In the genomic region with DNA sequence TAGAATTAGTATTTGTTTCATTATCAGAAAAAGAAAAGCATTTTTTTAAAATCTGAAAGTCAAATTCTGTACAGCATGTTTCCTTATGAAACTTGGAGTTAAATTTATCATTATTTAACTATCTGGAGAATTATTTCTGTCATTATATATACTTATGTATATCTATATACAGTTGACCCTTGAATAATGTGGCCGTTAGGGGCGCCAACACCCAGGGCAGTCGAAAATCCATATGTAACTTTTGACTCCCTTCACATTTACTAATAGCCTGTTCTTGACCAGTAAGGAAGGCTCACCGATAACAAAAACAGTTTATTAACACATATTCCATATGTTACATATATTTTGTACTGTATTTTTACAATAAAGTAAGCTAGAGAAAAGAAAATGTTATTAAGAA, we compare ENCODE assay signal across 19 cellular contexts.
A peak's percentile ranks its signal among the peaks of the same experiment; 100 is the strongest.
DNase-seq lines count a peak whose midpoint lies in the region; ATAC-seq, FAIRE-seq and TF ChIP-seq lines count a peak whose summit lies in the region.
"Had no signal": no experiment of that assay in that cellular context is flagged by ENCODE, and none has a peak within 500 bp of the region (broad histone marks: within the 10 kb centered on the region; RNA-seq: fewer than 3 reads in every experiment).

No MANE protein-coding gene starts in this region.

- H4K20me1 ChIP-seq in HepG2 (ENCODE audit: insufficient read depth, low read length): no peaks in the 10 kb centered on the region
- no peaks in the 10 kb centered on the region for H4K20me1 ChIP-seq in GM12878 (ENCODE audit: control insufficient read depth, insufficient read depth)

- in situ Hi-C loops in HepG2 (cut with HindIII; ENCODE audit: extremely low pct_ligation_motif_present, low pct_unique_long_range_greater_than_20kb): no loop called here
- in situ Hi-C loops in GM12878 (cut with MboI): no loop called here

- H3K9ac ChIP-seq in HepG2 (ENCODE audit: insufficient read depth, low read depth, low read length) (no peak overlapping the region), GM12878 (ENCODE audit: control insufficient read depth, insufficient read depth, low read length) (no peak overlapping the region)

- TF ChIP-seq RAD21 in HepG2 (CRISPR knock-in tag; IDR thresholded peaks at IDR 0.05): no peak
- TF ChIP-seq RAD21 in GM12878 (IDR thresholded peaks at IDR 0.05; ENCODE audit: insufficient read depth, low read depth, low read length): 0 out of 2 replicates have a peak, but pooled peaks have one; percentile 24

- SMC1A ChIA-PET in GM12878 (lab: Charles Lee; ENCODE audit: uncharacterized antibody, unreplicated experiment): interaction anchor here (0.8 to 1.0 kb wide), 2 partner anchors 11 to 198 kb away, joined by 3 to 5 read pairs; no protein-coding TSS in a partner anchor

- H3K27me3 ChIP-seq in HepG2 (ENCODE audit: control insufficient read depth in 1 of 2, insufficient read depth in 2 of 2, low read length in 2 of 2) (no peaks in the 10 kb centered on the region), right lobe of liver (no peaks in the 10 kb centered on the region), GM12878 (replicated peaks in 1 of 2; ENCODE audit: control insufficient read depth in 2 of 2, insufficient read depth in 2 of 2, low read length in 1 of 2) (no peaks in the 10 kb centered on the region)
- H3K27me3 ChIP-seq: vagina had no signal

- TF ChIP-seq CTCF in HepG2 (CRISPR knock-in tag; IDR thresholded peaks at IDR 0.05): no peak
- no peak for TF ChIP-seq CTCF in right lobe of liver (IDR thresholded peaks at IDR 0.05)
- TF ChIP-seq CTCF in GM12878 (IDR thresholded peaks at IDR 0.05 in 2 of 3, conservative IDR thresholded peaks at IDR 0.05 in 1 of 3; ENCODE audit: control insufficient read depth in 2 of 3, extremely low read depth in 1 of 3, insufficient read depth in 1 of 3, low read depth in 3 of 3, low read length in 3 of 3): peak; percentile 23 to 36 (median 35); a peak in 4 of 6 replicates

- H3K79me2 ChIP-seq in HepG2 (ENCODE audit: insufficient read depth, low read length) (no peaks in the 10 kb centered on the region), GM12878 (ENCODE audit: control insufficient read depth, insufficient read depth, low read length) (no peaks in the 10 kb centered on the region)

- POLR2A ChIA-PET in HepG2 (lab: Yijun Ruan, JAX): no interaction called here
- POLR2A ChIA-PET in GM12878 (lab: Charles Lee): no interaction called here

- RAD21 ChIA-PET in GM12878 (lab: Charles Lee; ENCODE audit: unreplicated experiment): no interaction called here

- H3K36me3 ChIP-seq in HepG2 (replicated peaks in 1 of 2; ENCODE audit: control insufficient read depth in 1 of 2, insufficient read depth in 2 of 2, low read length in 2 of 2): no peaks in the 10 kb centered on the region
- no peaks in the 10 kb centered on the region for H3K36me3 ChIP-seq in right lobe of liver
- H3K36me3 ChIP-seq in GM12878 (ENCODE audit: control insufficient read depth in 2 of 2, insufficient read depth in 2 of 2, low read length in 1 of 2): no peaks in the 10 kb centered on the region
- H3K36me3 ChIP-seq: vagina had no signal

- intact Hi-C loops in HepG2 (cut with micrococcal nuclease; ENCODE audit: unreplicated experiment) (no loop called here), right lobe of liver (cut with DNase I) (no loop called here), GM12878 (cut with micrococcal nuclease; ENCODE audit: unreplicated experiment) (no loop called here)

- ATAC-seq in HepG2 (peak; percentile 74), right lobe of liver (no peak), GM12878 (peak; percentile 59; the same call in 2 of the 3 replicates), GM19455 (IDR thresholded peaks at IDR 0.05; ENCODE audit: unreplicated experiment) (no peak)
- ATAC-seq: effector memory CD8-positive, alpha-beta T cell; mucosa of descending colon; sciatic nerve had no signal

- H2AFZ ChIP-seq in HepG2 (ENCODE audit: low read length): no peak overlapping the region
- H2AFZ ChIP-seq in GM12878 (ENCODE audit: control insufficient read depth, low read depth, low read length): no peak overlapping the region

- H3K4me1 ChIP-seq in HepG2 (ENCODE audit: insufficient read depth, low read length) (no peaks in the 10 kb centered on the region), right lobe of liver (no peaks in the 10 kb centered on the region), GM12878 (ENCODE audit: control insufficient read depth, insufficient read depth, low read length) (no peaks in the 10 kb centered on the region)
- H3K4me1 ChIP-seq: vagina had no signal

- TF ChIP-seq EP300 in HepG2 (IDR thresholded peaks at IDR 0.05; ENCODE audit: low read depth in 2 of 2, low read length in 2 of 2) (no peak), HepG2 (CRISPR knock-in tag; IDR thresholded peaks at IDR 0.05; ENCODE audit: borderline replicate concordance) (no peak), GM12878 (IDR thresholded peaks at IDR 0.05; ENCODE audit: borderline replicate concordance in 1 of 2, control insufficient read depth in 1 of 2, low read depth in 2 of 2, low read length in 2 of 2) (no peak)

- H3K4me2 ChIP-seq in HepG2 (ENCODE audit: low read depth, low read length) (no peak overlapping the region), GM12878 (ENCODE audit: control insufficient read depth, insufficient read depth) (no peak overlapping the region)

- FAIRE-seq in HepG2 (lab: Jason Lieb, UNC) (no peak), GM12878 (lab: Jason Lieb, UNC) (no peak)
- FAIRE-seq: GM18507 had no signal

- H3K27ac ChIP-seq in HepG2 (ENCODE audit: extremely low read length, insufficient read depth, low read length) (no peak overlapping the region), right lobe of liver (no peak overlapping the region), GM12878 (ENCODE audit: control insufficient read depth, insufficient read depth) (no peak overlapping the region)
- H3K27ac ChIP-seq: vagina had no signal

- DNase-seq in HepG2 (ENCODE audit: low spot score) (no peak), right lobe of liver (no peak), NAMALWA (ENCODE audit: low spot score) (peak; percentile 31), GM12878 (ENCODE audit: low read depth, low spot score) (no peak), GM03348 (ENCODE audit: low spot score) (no peak), occipital lobe (lab: John Stamatoyannopoulos, UW) (no peak), dedifferentiated amniotic fluid mesenchymal stem cell (ENCODE audit: extremely low spot score) (no peak)
- DNase-seq: activated naive CD8-positive, alpha-beta T cell treated with anti-CD3 and anti-CD28 coated beads for 36 hours; activated T-cell treated with anti-CD3 and anti-CD28 coated beads, Interleukin-2, amount 50 U/mL, for 24 hours; effector memory CD8-positive, alpha-beta T cell; mucosa of descending colon; NCI-H2171; NCI-H774; SHP77; stimulated activated CD4-positive, alpha-beta T cell treated with anti-CD3 and anti-CD28 coated beads, Interleukin-2, amount 100 ng/mL, for 24 hours had no signal

- BruUV-seq in HepG2 (replicated peaks; lab: Mats Ljungman, UMichigan) (no TSS peak), GM12878 (replicated peaks; lab: Mats Ljungman, UMichigan) (no TSS peak)

- 0% methylated on average over 4 of the region's 4 CpGs for WGBS in HepG2 (ENCODE audit: low lambda C conversion rate)
- WGBS in right lobe of liver (ENCODE audit: insufficient coverage, low coverage, low lambda C conversion rate, missing lambda C conversion rate): 40% methylated on average over 4 of the region's 4 CpGs
- WGBS in GM12878 (ENCODE audit: insufficient coverage, insufficient replicate concordance, low lambda C conversion rate, missing lambda C conversion rate): 21% methylated on average over 4 of the region's 4 CpGs

- H3K4me3 ChIP-seq in HepG2 (replicated peaks in 1 of 3; ENCODE audit: insufficient read depth in 1 of 3, low read depth in 2 of 3, low read length in 3 of 3): no peak overlapping the region
- H3K4me3 ChIP-seq in right lobe of liver: no peak overlapping the region
- no peak overlapping the region for H3K4me3 ChIP-seq in GM12878
- H3K4me3 ChIP-seq: mucosa of descending colon, vagina had no signal

- CTCF ChIA-PET in HepG2 (lab: Yijun Ruan, JAX; ENCODE audit: low intra/inter-chr PET ratio, low total read pairs) (no interaction called here), GM12878 (lab: Yijun Ruan, JAX) (interaction anchor here (1.0 to 3.2 kb wide), 4 partner anchors 9 to 27 kb away, joined by 4 to 18 read pairs (median 5); no protein-coding TSS in a partner anchor)

- no peak for TF ChIP-seq POLR2A in HepG2 (IDR thresholded peaks at IDR 0.05; ENCODE audit: insufficient read depth in 1 of 2, low read depth in 2 of 2, low read length in 2 of 2)
- no peak for TF ChIP-seq POLR2A in right lobe of liver (IDR thresholded peaks at IDR 0.05)
- no peak for TF ChIP-seq POLR2A in GM12878 (IDR thresholded peaks at IDR 0.05; ENCODE audit: low read depth, low read length)

- H3K9me3 ChIP-seq in HepG2 (ENCODE audit: low read length) (no peaks in the 10 kb centered on the region), right lobe of liver (no peaks in the 10 kb centered on the region), GM12878 (replicated peaks; ENCODE audit: control insufficient read depth, insufficient read depth, low read length) (no peaks in the 10 kb centered on the region)
- H3K9me3 ChIP-seq: mucosa of descending colon, vagina had no signal

TF ChIP-seq in HepG2, 621 proteins besides CTCF, POLR2A, EP300 and RAD21:
- TF ChIP-seq HMGA1 (CRISPR knock-in tag; conservative IDR thresholded peaks at IDR 0.05): no peak
- TF ChIP-seq STAG1 (CRISPR knock-in tag; IDR thresholded peaks at IDR 0.05): peak; percentile 17; the same call in 1 of the 2 replicates

TF ChIP-seq in GM12878, 131 proteins besides CTCF, POLR2A, EP300 and RAD21 (continues in another document):
- TF ChIP-seq MXI1 (IDR thresholded peaks at IDR 0.05; ENCODE audit: low read depth, low read length) (no peak), ZNF207 (IDR thresholded peaks at IDR 0.05; ENCODE audit: borderline replicate concordance) (no peak), RAD51 (IDR thresholded peaks at IDR 0.05) (no peak)

Comparison
In these comparisons a context has a peak if more than half of its experiments do, and no peak if none do; other contexts are left out.
1. ATAC-seq: peak in HepG2 (single experiment) and GM12878 (single experiment); none in right lobe of liver (0 of 4) and GM19455 (single experiment).
2. CTCF ChIP-seq: peak in GM12878 (3 of 3); none in HepG2 (single experiment) and right lobe of liver (0 of 4).
3. Of the 75 proteins assayed by ChIP-seq in both HepG2 and GM12878: peak only in HepG2: none; only in GM12878: CTCF and RAD21; in both: none; in neither: 73.